30 cellular contexts compared by ENCODE assay signal in genomic region chr17:12445331-12445730, GRCh38.
"Had no signal": no experiment of that assay in that cellular context is flagged by ENCODE, and none has a peak within 500 bp of the region (broad histone marks: within the 10 kb centered on the region; RNA-seq: fewer than 3 reads in every experiment).

No MANE protein-coding gene starts in this region.

- H3K4me1 Mint-ChIP-seq: immature natural killer cell; naive thymus-derived CD8-positive, alpha-beta T cell; nephron; neural crest cell; stimulated activated effector memory CD8-positive, alpha-beta T cell treated with anti-CD3 and anti-CD28 coated beads, Interleukin-12 subunit alpha, Interleukin-12 subunit beta, amount 100 ng/mL, for 72 hours had no signal

- H3K27ac ChIP-seq: left lung, lower lobe of right lung, pancreas, prostate gland, skin epidermis, suprapubic skin, thoracic aorta, tibial artery, upper lobe of right lung had no signal

- H3K27me3 Mint-ChIP-seq: naive thymus-derived CD8-positive, alpha-beta T cell; stimulated activated naive CD8-positive, alpha-beta T cell treated with anti-CD3 and anti-CD28 coated beads, Interleukin-15, Interleukin-2, amounts not matched to agents 100 ng/mL and 50 ng/mL, for 24 hours had no signal

- H3K4me1 ChIP-seq: left lung, lower lobe of right lung, pancreas, prostate gland, suprapubic skin, tibial artery, upper lobe of right lung had no signal

- H3K27me3 ChIP-seq: left lung, pancreas, suprapubic skin, tibial artery, upper lobe of right lung had no signal

- H3K4me3 Mint-ChIP-seq: immature natural killer cell; naive thymus-derived CD8-positive, alpha-beta T cell; nephron; neural crest cell; stimulated activated effector memory CD8-positive, alpha-beta T cell treated with anti-CD3 and anti-CD28 coated beads, Interleukin-12 subunit alpha, Interleukin-12 subunit beta, amount 100 ng/mL, for 72 hours; stimulated activated naive CD8-positive, alpha-beta T cell treated with anti-CD3 and anti-CD28 coated beads, Interleukin-15, Interleukin-2, amounts not matched to agents 100 ng/mL and 50 ng/mL, for 24 hours had no signal

- H3K9me3 ChIP-seq: lower lobe of right lung, pancreas, prostate gland, thoracic aorta, tibial artery, upper lobe of right lung had no signal

- H3K36me3 ChIP-seq: left lung, lower lobe of right lung, pancreas, prostate gland, suprapubic skin, thoracic aorta, tibial artery, upper lobe of right lung had no signal

- H3K4me3 ChIP-seq: left lung, lower lobe of right lung, pancreas, prostate gland, skin epidermis, suprapubic skin, thoracic aorta, tibial artery, upper lobe of right lung had no signal

- H3K36me3 Mint-ChIP-seq: immature natural killer cell; naive thymus-derived CD8-positive, alpha-beta T cell; stimulated activated effector memory CD8-positive, alpha-beta T cell treated with anti-CD3 and anti-CD28 coated beads, Interleukin-12 subunit alpha, Interleukin-12 subunit beta, amount 100 ng/mL, for 72 hours had no signal

- DNase-seq: immature natural killer cell; kidney; left colon; left lung; lower lobe of right lung; mammary epithelial cell; mesenchymal stem cell; naive thymus-derived CD8-positive, alpha-beta T cell; nucleus accumbens; pancreas; posterior cingulate gyrus; retina; right cardiac atrium; stimulated activated CD4-positive, alpha-beta T cell treated with anti-CD3 and anti-CD28 coated beads, Interleukin-12 subunit alpha, Interleukin-12 subunit beta, amount 100 ng/mL, for 4 hours; stimulated activated CD4-positive, alpha-beta T cell treated with anti-CD3 and anti-CD28 coated beads, Interleukin-15, amount 100 ng/mL, for 24 hours; stimulated activated CD4-positive, alpha-beta T cell treated with anti-CD3 and anti-CD28 coated beads, Interleukin-2, amount 100 ng/mL, for 24 hours; stimulated activated CD4-positive, alpha-beta T cell treated with anti-CD3 and anti-CD28 coated beads, Interleukin-4, amount 100 ng/mL, for 1 hour; stimulated activated naive CD4-positive, alpha-beta T cell; tibial artery; trophoblast cell; upper lobe of right lung had no signal

- ATAC-seq: left colon; left lung; lower lobe of right lung; naive thymus-derived CD8-positive, alpha-beta T cell; pancreas; right cardiac atrium; sciatic nerve; stimulated activated effector memory CD8-positive, alpha-beta T cell treated with anti-CD3 and anti-CD28 coated beads, Interleukin-12 subunit alpha, Interleukin-12 subunit beta, amount 100 ng/mL, for 72 hours; upper lobe of right lung had no signal

- H3K27ac Mint-ChIP-seq: immature natural killer cell; naive thymus-derived CD8-positive, alpha-beta T cell; nephron; stimulated activated effector memory CD8-positive, alpha-beta T cell treated with anti-CD3 and anti-CD28 coated beads, Interleukin-12 subunit alpha, Interleukin-12 subunit beta, amount 100 ng/mL, for 72 hours; stimulated activated naive CD8-positive, alpha-beta T cell treated with anti-CD3 and anti-CD28 coated beads, Interleukin-15, Interleukin-2, amounts not matched to agents 100 ng/mL and 50 ng/mL, for 24 hours had no signal
